In the genomic region with DNA sequence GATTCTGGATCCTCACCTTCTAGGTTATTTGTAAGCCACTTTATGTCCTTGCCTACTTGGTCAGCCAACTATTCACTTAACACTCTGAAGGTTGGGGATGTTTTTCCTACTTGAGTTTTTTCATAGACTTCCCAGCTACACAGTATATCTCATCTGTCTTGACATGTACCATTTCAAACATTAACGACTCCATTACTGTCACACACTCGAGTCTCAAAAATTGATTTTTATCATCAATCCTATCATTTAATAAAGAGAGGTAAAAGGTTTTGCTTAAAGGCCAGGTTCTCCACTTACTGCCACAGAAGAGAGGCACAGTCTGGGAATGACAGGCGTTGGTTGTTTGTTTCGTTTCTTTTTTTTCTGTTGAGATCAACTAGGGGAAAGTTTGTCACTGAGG, we compare ENCODE assay signal across 28 cellular contexts. TPM values are rescaled to one million over a fixed set of nuclear protein-coding genes. Genes with fewer than 3 reads are reported as not detected.
"Had no signal": no experiment of that assay in that cellular context is flagged by ENCODE, and none has a peak within 500 bp of the region (broad histone marks: within the 10 kb centered on the region; RNA-seq: fewer than 3 reads in every experiment).

No MANE protein-coding gene starts in this region.

- H3K27me3 Mint-ChIP-seq: naive thymus-derived CD8-positive, alpha-beta T cell; stimulated activated memory B cell treated with anti-CD40 and anti-IgM and Interleukin-4, amounts not matched to agents 10 μg/mL and 1 μg/mL and 100 μg/mL, for 72 hours; stimulated activated naive CD8-positive, alpha-beta T cell treated with anti-CD3 and anti-CD28 coated beads, Interleukin-15, amount 100 ng/mL, for 72 hours; type B pancreatic cell had no signal

- H3K27me3 ChIP-seq: left lung, neural progenitor cell, neutrophil, right lobe of liver, tibial nerve, uterus had no signal

- H3K36me3 ChIP-seq: left lung, lower lobe of right lung, neural progenitor cell, neutrophil, right lobe of liver, uterus had no signal

- H3K4me3 ChIP-seq: left lung, lower lobe of right lung, neural progenitor cell, psoas muscle, right lobe of liver, smooth muscle cell, tibial nerve, uterus had no signal

- H3K9me3 ChIP-seq: left lung, lower lobe of right lung, neutrophil, psoas muscle, right lobe of liver, tibial nerve, uterus had no signal

- H3K4me1 Mint-ChIP-seq: immature natural killer cell; nephron; stimulated activated memory B cell treated with anti-CD40 and anti-IgM and Interleukin-4, amounts not matched to agents 10 μg/mL and 1 μg/mL and 100 μg/mL, for 72 hours; stimulated activated naive CD8-positive, alpha-beta T cell treated with anti-CD3 and anti-CD28 coated beads, Interleukin-15, amount 100 ng/mL, for 72 hours had no signal

- H3K27ac Mint-ChIP-seq: immature natural killer cell; naive thymus-derived CD8-positive, alpha-beta T cell; nephron; neural progenitor cell; stimulated activated memory B cell treated with anti-CD40 and anti-IgM and Interleukin-4, amounts not matched to agents 10 μg/mL and 1 μg/mL and 100 μg/mL, for 72 hours; stimulated activated naive CD8-positive, alpha-beta T cell treated with anti-CD3 and anti-CD28 coated beads, Interleukin-15, amount 100 ng/mL, for 72 hours; type B pancreatic cell had no signal

- H3K4me1 ChIP-seq: left lung, lower lobe of right lung, neural progenitor cell, parathyroid adenoma, psoas muscle, right lobe of liver, tibial nerve, uterus had no signal

- H3K79me2 ChIP-seq: parathyroid adenoma had no signal

- H3K9ac ChIP-seq: neural progenitor cell, parathyroid adenoma had no signal

- H3K4me2 ChIP-seq: neural progenitor cell, smooth muscle cell had no signal

- H3K36me3 Mint-ChIP-seq: immature natural killer cell; naive thymus-derived CD8-positive, alpha-beta T cell; stimulated activated memory B cell treated with anti-CD40 and anti-IgM and Interleukin-4, amounts not matched to agents 10 μg/mL and 1 μg/mL and 100 μg/mL, for 72 hours; type B pancreatic cell had no signal

- H3K4me3 Mint-ChIP-seq: immature natural killer cell; naive thymus-derived CD8-positive, alpha-beta T cell; nephron; neural progenitor cell; stimulated activated memory B cell treated with anti-CD40 and anti-IgM and Interleukin-4, amounts not matched to agents 10 μg/mL and 1 μg/mL and 100 μg/mL, for 72 hours; stimulated activated naive CD8-positive, alpha-beta T cell treated with anti-CD3 and anti-CD28 coated beads, Interleukin-15, amount 100 ng/mL, for 72 hours; type B pancreatic cell had no signal

- DNase-seq: immature natural killer cell; kidney; left colon; left lung; lower lobe of right lung; mammary epithelial cell; mesenchymal stem cell; naive thymus-derived CD8-positive, alpha-beta T cell; occipital lobe; psoas muscle; right lobe of liver; stimulated activated CD4-positive, alpha-beta T cell treated with anti-CD3 and anti-CD28 coated beads, Interleukin-1b, Interleukin-23, amount 100 ng/mL, for 48 hours; stimulated activated CD4-positive, alpha-beta T cell treated with anti-CD3 and anti-CD28 coated beads, Interleukin-2, amount 100 ng/mL, for 48 hours; stimulated activated CD4-positive, alpha-beta T cell treated with anti-CD3 and anti-CD28 coated beads, Interleukin-4, amount 100 ng/mL, for 4 hours; stimulated activated CD8-positive, alpha-beta memory T cell treated with anti-CD3 and anti-CD28 coated beads, Interleukin-4, amount 100 ng/mL, for 48 hours; stimulated activated naive CD4-positive, alpha-beta T cell treated with Interleukin-2 at 50 U/mL for 16 hours; stimulated activated naive CD8-positive, alpha-beta T cell treated with anti-CD3 and anti-CD28 coated beads, Interleukin-15, amount 100 ng/mL, for 72 hours; substantia nigra; uterus had no signal

- H3K9me3 Mint-ChIP-seq: nephron; neural progenitor cell; stimulated activated naive CD8-positive, alpha-beta T cell treated with anti-CD3 and anti-CD28 coated beads, Interleukin-15, amount 100 ng/mL, for 72 hours; type B pancreatic cell had no signal

- H3K27ac ChIP-seq: left lung, lower lobe of right lung, neural progenitor cell, neutrophil, parathyroid adenoma, psoas muscle, right lobe of liver, tibial nerve, uterus had no signal

- ATAC-seq: left colon; left lung; lower lobe of right lung; naive thymus-derived CD8-positive, alpha-beta T cell; psoas muscle; right lobe of liver; stimulated activated memory B cell treated with anti-CD40 and anti-IgM and Interleukin-4, amounts not matched to agents 10 μg/mL and 1 μg/mL and 100 μg/mL, for 72 hours; stimulated activated naive CD8-positive, alpha-beta T cell treated with anti-CD3 and anti-CD28 coated beads, Interleukin-15, amount 100 ng/mL, for 72 hours had no signal

- H2AFZ ChIP-seq: neural progenitor cell, parathyroid adenoma had no signal

RNA-seq across cellular contexts. Expression of a gene that starts 38.2 kb away (rescaled TPM):
- total RNA-seq: mammary epithelial cell; naive thymus-derived CD8-positive, alpha-beta T cell; psoas muscle had no signal
- polyA plus RNA-seq: liver; naive thymus-derived CD8-positive, alpha-beta T cell had no signal
